Comparison of ENCODE assay signal across 12 cellular contexts in the genomic region with DNA sequence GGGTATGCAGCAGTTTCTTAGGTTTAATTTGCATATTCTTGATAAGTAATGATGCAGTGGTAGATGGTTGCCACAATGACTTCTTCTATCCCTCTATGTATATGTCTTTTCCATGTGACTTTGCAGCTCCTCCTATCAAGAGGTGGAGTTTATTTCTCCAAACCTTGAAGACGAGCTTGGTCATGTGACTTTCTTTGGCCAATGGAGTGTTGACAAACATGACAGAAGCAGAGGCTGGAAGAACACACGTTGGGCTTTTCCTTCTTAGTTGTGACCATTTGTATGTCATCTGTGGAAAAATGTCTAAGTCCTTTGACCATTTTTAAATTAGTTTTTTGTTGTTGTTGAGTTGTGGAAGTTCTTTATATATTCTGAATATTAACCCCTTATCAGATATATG. TPM values are rescaled to one million over a fixed set of nuclear protein-coding genes. Genes with fewer than 3 reads are reported as not detected.
"Had no signal": no experiment of that assay in that cellular context is flagged by ENCODE, and none has a peak within 500 bp of the region (broad histone marks: within the 10 kb centered on the region; RNA-seq: fewer than 3 reads in every experiment).

No MANE protein-coding gene starts in this region.

- DNase-seq: GM23248, GOT3, H7, HFFc6, IMR-90, Karpas-422, KBM-7 had no signal

- H2AFZ ChIP-seq: GM23248 had no signal

- H3K9ac ChIP-seq: GM23248, KMS-11 had no signal

- ATAC-seq: HCT116 had no signal

- H3K4me2 ChIP-seq: KMS-11 had no signal

- H3K4me3 ChIP-seq: GM23248, HAP-1 had no signal

- H3K4me1 ChIP-seq: HAP-1 had no signal

- H3K27ac ChIP-seq: GM23248, KMS-11 had no signal

RNA-seq across cellular contexts. Expression of a gene that starts 47.5 kb away (rescaled TPM):
- total RNA-seq: GM23248, H4, H7, HFFc6, HT-29, IMR-90 had no signal
- polyA plus RNA-seq: GM23248, IMR-90 had no signal

RNA-seq across cellular contexts. Expression of a gene that starts 56.2 kb away (rescaled TPM):
- total RNA-seq: GM23248, H7, HT-29, IMR-90 had no signal
- polyA plus RNA-seq: IMR-90 had no signal
